ENCODE assay signal across 12 cellular contexts in genomic region chr17:36149296-36149820, GRCh38. TPM values are rescaled to one million over a fixed set of nuclear protein-coding genes. Genes with fewer than 3 reads are reported as not detected.
DNase-seq lines count a peak whose midpoint lies in the region; ATAC-seq, FAIRE-seq and TF ChIP-seq lines count a peak whose summit lies in the region.
"Had no signal": no experiment of that assay in that cellular context is flagged by ENCODE, and none has a peak within 500 bp of the region (broad histone marks: within the 10 kb centered on the region; RNA-seq: fewer than 3 reads in every experiment).

No MANE protein-coding gene starts in this region.

- H3K4me3 ChIP-seq in H1 (ENCODE audit: extremely low read depth in 1 of 4, insufficient read depth in 2 of 4, low read depth in 3 of 4, low read length in 4 of 4) (no peak overlapping the region), mesendoderm (ENCODE audit: low read length) (no peak overlapping the region)
- H3K4me3 ChIP-seq: ascending aorta had no signal

- H3K27ac ChIP-seq in H1 (ENCODE audit: low read depth, low read length) (no peak overlapping the region), mesendoderm (ENCODE audit: low read depth, low read length) (no peak overlapping the region)
- H3K27ac ChIP-seq: ascending aorta had no signal

- no peaks in the 10 kb centered on the region for H3K79me2 ChIP-seq in H1 (ENCODE audit: control insufficient read depth in 1 of 2, insufficient read depth in 2 of 2, low read length in 2 of 2)
- H3K79me2 ChIP-seq in mesendoderm (ENCODE audit: control insufficient read depth, insufficient read depth, low read length): no peaks in the 10 kb centered on the region

- peaks cover 29% of the 10 kb centered on the region for H3K27me3 Mint-ChIP-seq in activated CD4-positive, alpha-beta memory T cell treated with anti-CD3 and anti-CD28 coated beads for 36 hours

- no peak overlapping the region for H2BK12ac ChIP-seq in H1 (ENCODE audit: low read depth, low read length)

- no peak for FAIRE-seq in H1 (lab: Jason Lieb, UNC)

- H3K4me1 ChIP-seq in H1 (replicated peaks in 1 of 4; ENCODE audit: control insufficient read depth in 3 of 4, insufficient read depth in 4 of 4, low read length in 3 of 4) (no peaks in the 10 kb centered on the region), mesendoderm (ENCODE audit: control insufficient read depth, low read depth, low read length) (no peaks in the 10 kb centered on the region)

- H3K79me1 ChIP-seq in H1 (ENCODE audit: low read depth, low read length): no peaks in the 10 kb centered on the region
- no peaks in the 10 kb centered on the region for H3K79me1 ChIP-seq in mesendoderm (ENCODE audit: low read length)

- no peaks in the 10 kb centered on the region for H3K9me3 Mint-ChIP-seq in activated CD4-positive, alpha-beta memory T cell treated with anti-CD3 and anti-CD28 coated beads for 36 hours
- H3K9me3 Mint-ChIP-seq: nephron had no signal

- H2BK20ac ChIP-seq in H1 (ENCODE audit: low read length): no peak overlapping the region

- peak; percentile 48 for DNase-seq in NCI-H226
- no peak for DNase-seq in H1 (ENCODE audit: low read depth in 1 of 2, low spot score in 2 of 2)
- peak; percentile 7 for DNase-seq in retina
- no peak for DNase-seq in activated CD4-positive, alpha-beta memory T cell treated with anti-CD3 and anti-CD28 coated beads for 36 hours
- no peak for DNase-seq in NCI-H774 (lab: John Stamatoyannopoulos, UW)
- DNase-seq in mesendoderm: no peak

- 84% methylated on average over 11 of the region's 11 CpGs; no CpG with 5 or more reads in 1 of the 2 experiments for WGBS in H1 (ENCODE audit: extremely low coverage in 1 of 2, insufficient coverage in 1 of 2, insufficient read length in 1 of 2, insufficient replicate concordance in 2 of 2, low coverage in 1 of 2, low lambda C conversion rate in 2 of 2, missing lambda C conversion rate in 1 of 2), 2 experiments
- WGBS in mesendoderm (ENCODE audit: extremely low coverage, insufficient coverage, low lambda C conversion rate): no CpG with 5 or more reads among the region's 11 CpGs

- intact Hi-C loops in activated CD4-positive, alpha-beta memory T cell treated with anti-CD3 and anti-CD28 coated beads for 36 hours (cut with micrococcal nuclease): loop anchor here (1.0 to 10.0 kb wide), 5 partner anchors 31 to 305 kb away; no protein-coding TSS in a partner anchor

- H4K20me1 ChIP-seq in H1 (replicated peaks in 1 of 2; ENCODE audit: control insufficient read depth in 1 of 2, insufficient read depth in 2 of 2, low read length in 2 of 2): no peaks in the 10 kb centered on the region

- no peak for TF ChIP-seq POLR2A in H1 (IDR thresholded peaks at IDR 0.05; ENCODE audit: control extremely low read depth in 1 of 2, low read depth in 2 of 2, low read length in 2 of 2)

- peaks cover 9% of the 10 kb centered on the region for H3K4me1 Mint-ChIP-seq in activated CD4-positive, alpha-beta memory T cell treated with anti-CD3 and anti-CD28 coated beads for 36 hours (ENCODE audit: low read depth)
- H3K4me1 Mint-ChIP-seq: nephron had no signal

- H3K36me3 Mint-ChIP-seq in activated CD4-positive, alpha-beta memory T cell treated with anti-CD3 and anti-CD28 coated beads for 36 hours: no peaks in the 10 kb centered on the region

- H4K5ac ChIP-seq in H1 (ENCODE audit: insufficient read length, low read depth, low read length) (no peak overlapping the region), mesendoderm (ENCODE audit: low read length) (no peak overlapping the region)

- H3K9ac ChIP-seq in H1 (replicated peaks in 1 of 4; ENCODE audit: extremely low read depth in 1 of 4, low read depth in 3 of 4, low read length in 3 of 4): no peak overlapping the region
- no peak overlapping the region for H3K9ac ChIP-seq in mesendoderm (ENCODE audit: low read length)

- no peak for TF ChIP-seq EP300 in H1 (IDR thresholded peaks at IDR 0.05; ENCODE audit: borderline replicate concordance in 1 of 2, low read depth in 2 of 2, low read length in 2 of 2)

- H3K56ac ChIP-seq in H1 (replicated peaks; ENCODE audit: insufficient read length, low read depth, low read length) (no peak overlapping the region), mesendoderm (ENCODE audit: low read length) (no peak overlapping the region)

- H3K27ac Mint-ChIP-seq in activated CD4-positive, alpha-beta memory T cell treated with anti-CD3 and anti-CD28 coated beads for 36 hours: no peak overlapping the region
- H3K27ac Mint-ChIP-seq: nephron had no signal

- H2AK5ac ChIP-seq in H1 (ENCODE audit: low read depth, low read length) (no peak overlapping the region), mesendoderm (ENCODE audit: low read length) (no peak overlapping the region)

- H3K23ac ChIP-seq in H1 (ENCODE audit: insufficient read length) (no peak overlapping the region), mesendoderm (ENCODE audit: low read length) (no peak overlapping the region)

- no peak overlapping the region for H2BK15ac ChIP-seq in H1 (ENCODE audit: low read length)
- no peak overlapping the region for H2BK15ac ChIP-seq in mesendoderm (replicated peaks; ENCODE audit: low read depth)

- H3K27me3 ChIP-seq in H1 (replicated peaks in 1 of 4; ENCODE audit: control insufficient read depth in 3 of 4, extremely low read depth in 1 of 4, insufficient read depth in 3 of 4, low read length in 3 of 4) (no peaks in the 10 kb centered on the region), mesendoderm (ENCODE audit: insufficient read depth, low read length, poor library complexity) (no peaks in the 10 kb centered on the region)
- H3K27me3 ChIP-seq: ascending aorta had no signal

- H3K23me2 ChIP-seq in H1 (ENCODE audit: low read depth, low read length): no peaks in the 10 kb centered on the region

- H3K36me3 ChIP-seq in H1 (ENCODE audit: control insufficient read depth in 2 of 4, insufficient read depth in 4 of 4, low read length in 3 of 4): no peaks in the 10 kb centered on the region
- no peaks in the 10 kb centered on the region for H3K36me3 ChIP-seq in mesendoderm (ENCODE audit: control insufficient read depth, insufficient read depth, low read length)
- H3K36me3 ChIP-seq: ascending aorta had no signal

- H3K18ac ChIP-seq in H1 (ENCODE audit: extremely low read depth, low read length) (no peak overlapping the region; the same call in 1 of the 2 replicates), mesendoderm (ENCODE audit: low read length) (no peak overlapping the region)

- H2AFZ ChIP-seq in H1 (ENCODE audit: low read length): peak overlapping the region; percentile 97

- no peak overlapping the region for H4K91ac ChIP-seq in H1 (replicated peaks; ENCODE audit: insufficient read length, low read length)

- H2BK120ac ChIP-seq in H1 (replicated peaks; ENCODE audit: low read depth, low read length): no peak overlapping the region
- no peak overlapping the region for H2BK120ac ChIP-seq in mesendoderm (ENCODE audit: low read depth, low read length)

- TF ChIP-seq CTCF in H1 (IDR thresholded peaks at IDR 0.05; ENCODE audit: control extremely low read depth in 1 of 3, insufficient read depth in 1 of 3, low read depth in 1 of 3, low read length in 3 of 3): no peak

- H3K4me2 ChIP-seq in H1 (ENCODE audit: insufficient read depth in 1 of 2, low read depth in 2 of 2, low read length in 2 of 2) (no peak overlapping the region), mesendoderm (ENCODE audit: low read length) (no peak overlapping the region)

- H3K4me3 Mint-ChIP-seq in activated CD4-positive, alpha-beta memory T cell treated with anti-CD3 and anti-CD28 coated beads for 36 hours: no peak overlapping the region
- H3K4me3 Mint-ChIP-seq: nephron had no signal

- no peak overlapping the region for H2BK5ac ChIP-seq in H1 (ENCODE audit: low read depth, low read length)
- no peak overlapping the region for H2BK5ac ChIP-seq in mesendoderm (ENCODE audit: low read length)

- CTCF ChIA-PET in H1 (lab: Charles Lee; ENCODE audit: partially characterized antibody): interaction anchor here (0.7 to 5.1 kb wide), 20 partner anchors 12 to 1000 kb away, joined by 3 to 46 read pairs (median 4); partner anchors contain the start of genes CCL14 and CCL16
- CTCF ChIA-PET in activated CD4-positive, alpha-beta memory T cell treated with anti-CD3 and anti-CD28 coated beads for 36 hours (lab: Charles Lee): interaction anchor here (0.5 to 11.9 kb wide), 37 partner anchors 12 to 333 kb away, joined by 3 to 433 read pairs (median 6); partner anchors contain the start of genes CCL16, CCL3, CCL4 and LYZL6

- POLR2A ChIA-PET in H1 (lab: Charles Lee; ENCODE audit: partially characterized antibody): no interaction called here
- POLR2A ChIA-PET in activated CD4-positive, alpha-beta memory T cell treated with anti-CD3 and anti-CD28 coated beads for 36 hours (lab: Charles Lee): interaction anchor here (0.7 to 1.3 kb wide), 2 partner anchors 29 to 63 kb away, joined by 3 to 7 read pairs; no protein-coding TSS in a partner anchor

- TF ChIP-seq RAD21 in H1 (IDR thresholded peaks at IDR 0.05 in 1 of 2, conservative IDR thresholded peaks at IDR 0.05 in 1 of 2; ENCODE audit: low read depth in 2 of 2, low read length in 2 of 2): no peak

- H3K14ac ChIP-seq in H1 (ENCODE audit: insufficient read length): no peak overlapping the region

- H3K4ac ChIP-seq in H1 (replicated peaks; ENCODE audit: insufficient read length, low read depth, low read length): no peak overlapping the region
- no peak overlapping the region for H3K4ac ChIP-seq in mesendoderm (ENCODE audit: low read depth, low read length)

- H4K8ac ChIP-seq in H1 (ENCODE audit: extremely low read depth, insufficient read depth, low read length) (no peak overlapping the region), mesendoderm (ENCODE audit: low read depth, low read length) (no peak overlapping the region)

- H3K9me3 ChIP-seq in H1 (ENCODE audit: insufficient read depth in 2 of 2, low read depth in 1 of 2, low read length in 1 of 2): no peaks in the 10 kb centered on the region
- H3K9me3 ChIP-seq: ascending aorta had no signal

- peak; percentile 30 for ATAC-seq in GM18498 (IDR thresholded peaks at IDR 0.05; ENCODE audit: unreplicated experiment)
- ATAC-seq in GM19397 (IDR thresholded peaks at IDR 0.05; ENCODE audit: unreplicated experiment): no peak

RNA-seq across cellular contexts. Expression of gene TBC1D3B, which starts 27.1 kb away (rescaled TPM):
- total RNA-seq in H1 (2021; fragmentation: NEBNext Ultra II Directional; extraction: Animal tissue kit (Norgen Biotek cat#: 25700)): 3.9 and 6.2 TPM in 2 replicates
- 0.54 and 0.74 TPM in 2 replicates for polyA plus RNA-seq in H1 (2011; rRNA removed)
- polyA plus RNA-seq in H1 (2011; cell fraction: cytosol; rRNA removed): 0.84 TPM
- polyA plus RNA-seq in H1 (2011; cell fraction: nucleus; rRNA removed): 4.2 TPM
- polyA plus RNA-seq in H1 (2012, experiment 1 of 2): 2.4 to 3.9 TPM (median 3.3 TPM) in 4 replicates
- polyA plus RNA-seq in H1 (2012, experiment 2 of 2): not detected
- 0.79 TPM for polyA plus RNA-seq in H1 (2013, experiment 1 of 2)
- polyA plus RNA-seq in H1 (2013, experiment 2 of 2): 0.85 TPM
- polyA minus RNA-seq in H1 (2011; rRNA and poly(A)+ RNA removed): 1.3 TPM in 1 of 2 replicates, not detected in the other
- polyA minus RNA-seq in H1 (2011; cell fraction: cytosol; rRNA and poly(A)+ RNA removed): not detected
- polyA minus RNA-seq in H1 (2011; cell fraction: nucleus; rRNA and poly(A)+ RNA removed): 1.4 TPM
- total RNA-seq in activated CD4-positive, alpha-beta memory T cell treated with anti-CD3 and anti-CD28 coated beads for 36 hours: 1 to 10 TPM; 5.6 to 8.1 TPM
- polyA plus RNA-seq in mesendoderm (2013, experiment 1 of 2): 0.60 TPM
- polyA plus RNA-seq in mesendoderm (2013, experiment 2 of 2): 0.60 TPM
- total RNA-seq: ascending aorta had no signal

RNA-seq across cellular contexts. Expression of gene CCL4, which starts 45.7 kb away (rescaled TPM):
- not detected in 2 replicates for total RNA-seq in H1 (2021; fragmentation: NEBNext Ultra II Directional; extraction: Animal tissue kit (Norgen Biotek cat#: 25700))
- polyA plus RNA-seq in H1 (2011; rRNA removed): not detected in 2 replicates
- not detected for polyA plus RNA-seq in H1 (2011; cell fraction: cytosol; rRNA removed)
- not detected for polyA plus RNA-seq in H1 (2011; cell fraction: nucleus; rRNA removed)
- polyA plus RNA-seq in H1 (2012, experiment 1 of 2): not detected in 4 replicates
- not detected for polyA plus RNA-seq in H1 (2012, experiment 2 of 2)
- polyA plus RNA-seq in H1 (2013, experiment 1 of 2): not detected
- not detected for polyA plus RNA-seq in H1 (2013, experiment 2 of 2)
- polyA minus RNA-seq in H1 (2011; rRNA and poly(A)+ RNA removed): not detected in 2 replicates
- not detected for polyA minus RNA-seq in H1 (2011; cell fraction: cytosol; rRNA and poly(A)+ RNA removed)
- not detected for polyA minus RNA-seq in H1 (2011; cell fraction: nucleus; rRNA and poly(A)+ RNA removed)
- total RNA-seq in activated CD4-positive, alpha-beta memory T cell treated with anti-CD3 and anti-CD28 coated beads for 36 hours: 100 to 1,000 TPM; 917 to 966 TPM
- not detected for polyA plus RNA-seq in mesendoderm (2013, experiment 1 of 2)
- polyA plus RNA-seq in mesendoderm (2013, experiment 2 of 2): not detected
- total RNA-seq: ascending aorta, NCI-H460 had no signal

RNA-seq across cellular contexts. Expression of gene CCL3L1, which starts 47.2 kb away (rescaled TPM):
- total RNA-seq in H1 (2021; fragmentation: NEBNext Ultra II Directional; extraction: Animal tissue kit (Norgen Biotek cat#: 25700)): not detected in 2 replicates
- polyA plus RNA-seq in H1 (2011; rRNA removed): 0.11 TPM in 1 of 2 replicates, not detected in the other
- polyA plus RNA-seq in H1 (2011; cell fraction: cytosol; rRNA removed): 0.28 TPM
- polyA plus RNA-seq in H1 (2011; cell fraction: nucleus; rRNA removed): 0.29 TPM
- 0.38 to 0.42 TPM in 2 of 4 replicates, not detected in the others for polyA plus RNA-seq in H1 (2012, experiment 1 of 2)
- not detected for polyA plus RNA-seq in H1 (2012, experiment 2 of 2)
- polyA plus RNA-seq in H1 (2013, experiment 1 of 2): 0.18 TPM
- 0.13 TPM for polyA plus RNA-seq in H1 (2013, experiment 2 of 2)
- polyA minus RNA-seq in H1 (2011; rRNA and poly(A)+ RNA removed): not detected in 2 replicates
- polyA minus RNA-seq in H1 (2011; cell fraction: cytosol; rRNA and poly(A)+ RNA removed): not detected
- not detected for polyA minus RNA-seq in H1 (2011; cell fraction: nucleus; rRNA and poly(A)+ RNA removed)
- 10 to 100 TPM; 23.8 to 24.5 TPM for total RNA-seq in activated CD4-positive, alpha-beta memory T cell treated with anti-CD3 and anti-CD28 coated beads for 36 hours
- polyA plus RNA-seq in mesendoderm (2013, experiment 1 of 2): 0.35 TPM
- polyA plus RNA-seq in mesendoderm (2013, experiment 2 of 2): 0.36 TPM
- total RNA-seq: ascending aorta, NCI-H460, ureter had no signal

RNA-seq across cellular contexts. Expression of gene CCL3, which starts 59.4 kb away (rescaled TPM):
- not detected in 2 replicates for total RNA-seq in H1 (2021; fragmentation: NEBNext Ultra II Directional; extraction: Animal tissue kit (Norgen Biotek cat#: 25700))
- not detected in 2 replicates for polyA plus RNA-seq in H1 (2011; rRNA removed)
- polyA plus RNA-seq in H1 (2011; cell fraction: cytosol; rRNA removed): not detected
- polyA plus RNA-seq in H1 (2011; cell fraction: nucleus; rRNA removed): 0.07 TPM
- not detected in 4 replicates for polyA plus RNA-seq in H1 (2012, experiment 1 of 2)
- polyA plus RNA-seq in H1 (2012, experiment 2 of 2): not detected
- polyA plus RNA-seq in H1 (2013, experiment 1 of 2): not detected
- polyA plus RNA-seq in H1 (2013, experiment 2 of 2): not detected
- not detected in 2 replicates for polyA minus RNA-seq in H1 (2011; rRNA and poly(A)+ RNA removed)
- polyA minus RNA-seq in H1 (2011; cell fraction: cytosol; rRNA and poly(A)+ RNA removed): not detected
- not detected for polyA minus RNA-seq in H1 (2011; cell fraction: nucleus; rRNA and poly(A)+ RNA removed)
- 100 to 1,000 TPM; 981 to 989 TPM for total RNA-seq in activated CD4-positive, alpha-beta memory T cell treated with anti-CD3 and anti-CD28 coated beads for 36 hours
- not detected for polyA plus RNA-seq in mesendoderm (2013, experiment 1 of 2)
- polyA plus RNA-seq in mesendoderm (2013, experiment 2 of 2): not detected
- total RNA-seq: ascending aorta, NCI-H460 had no signal

Comparison
In these comparisons a context has a peak if more than half of its experiments do, and no peak if none do; other contexts are left out.
1. DNase-seq: peak in NCI-H226 (single experiment) and retina (single experiment); none in H1 (0 of 2), activated CD4-positive, alpha-beta memory T cell treated with anti-CD3 and anti-CD28 coated beads for 36 hours (single experiment), NCI-H774 (single experiment) and mesendoderm (single experiment).
2. RNA of gene CCL4, which starts 45.7 kb away (total RNA-seq): 917 to 966 TPM in activated CD4-positive, alpha-beta memory T cell treated with anti-CD3 and anti-CD28 coated beads for 36 hours; not detected in H1; every median in the first group is over 100 times any median in the second.
3. RNA of gene CCL3L1, which starts 47.2 kb away (total RNA-seq): 23.8 to 24.5 TPM in activated CD4-positive, alpha-beta memory T cell treated with anti-CD3 and anti-CD28 coated beads for 36 hours; not detected in H1; every median in the first group is over 10 times any median in the second.